ENCODE assay signal across 28 cellular contexts in the genomic region with DNA sequence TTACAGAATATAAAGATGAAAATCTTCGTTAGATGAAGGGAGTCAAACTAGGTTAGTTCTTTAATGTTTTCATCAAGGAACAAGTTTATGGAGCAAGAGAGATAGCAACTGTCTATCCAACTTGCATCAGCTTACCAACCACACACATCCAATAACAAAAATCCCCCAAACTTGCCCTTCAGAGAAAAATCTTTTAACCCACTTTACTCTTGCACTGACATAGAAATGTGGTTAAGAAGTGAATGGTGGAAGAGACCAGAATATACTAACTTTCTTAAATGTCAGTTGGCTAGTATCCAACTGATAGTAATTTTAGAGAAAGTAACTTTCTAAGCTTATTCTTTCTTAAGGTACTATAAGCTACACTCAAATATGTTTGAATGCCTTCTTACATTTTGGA. TPM values are rescaled to one million over a fixed set of nuclear protein-coding genes. Genes with fewer than 3 reads are reported as not detected.
A peak's percentile ranks its signal among the peaks of the same experiment; 100 is the strongest.
DNase-seq lines count a peak whose midpoint lies in the region; ATAC-seq, FAIRE-seq and TF ChIP-seq lines count a peak whose summit lies in the region.
"Had no signal": no experiment of that assay in that cellular context is flagged by ENCODE, and none has a peak within 500 bp of the region (broad histone marks: within the 10 kb centered on the region; RNA-seq: fewer than 3 reads in every experiment).

No MANE protein-coding gene starts in this region.

- no peak overlapping the region for H3K4me2 ChIP-seq in HepG2 (ENCODE audit: low read depth, low read length)

- no peaks in the 10 kb centered on the region for H3K9me3 Mint-ChIP-seq in CD4-positive, CD25-positive, alpha-beta regulatory T cell
- no peaks in the 10 kb centered on the region for H3K9me3 Mint-ChIP-seq in CD8-positive, alpha-beta T cell
- no peaks in the 10 kb centered on the region for H3K9me3 Mint-ChIP-seq in activated B cell treated with CpG ODN at 0.5 μM for 24 hours
- peaks cover 0 to 8% (median 0%) of the 10 kb centered on the region in 11 donors for H3K9me3 Mint-ChIP-seq in naive thymus-derived CD4-positive, alpha-beta T cell
- H3K9me3 Mint-ChIP-seq: HFFc6 had no signal

- H3K79me2 ChIP-seq in HepG2 (ENCODE audit: insufficient read depth, low read length) = peaks cover 25% of the 10 kb centered on the region

- H3K27me3 ChIP-seq in CD4-positive, CD25-positive, alpha-beta regulatory T cell (ENCODE audit: control insufficient read depth, insufficient read depth, low read length) = no peaks in the 10 kb centered on the region
- no peaks in the 10 kb centered on the region for H3K27me3 ChIP-seq in CD8-positive, alpha-beta T cell (ENCODE audit: insufficient read depth, low read length)
- H3K27me3 ChIP-seq in naive thymus-derived CD4-positive, alpha-beta T cell (ENCODE audit: control insufficient read depth in 2 of 2, insufficient read depth in 2 of 2, low read length in 2 of 2) = no peaks in the 10 kb centered on the region
- H3K27me3 ChIP-seq in HepG2 (ENCODE audit: control insufficient read depth in 1 of 2, insufficient read depth in 2 of 2, low read length in 2 of 2) = no peaks in the 10 kb centered on the region
- H3K27me3 ChIP-seq: gastrocnemius medialis had no signal

- in situ Hi-C loops in HepG2 (cut with HindIII; ENCODE audit: extremely low pct_ligation_motif_present, low pct_unique_long_range_greater_than_20kb) = no loop called here

- no peaks in the 10 kb centered on the region for H3K9me3 ChIP-seq in CD4-positive, CD25-positive, alpha-beta regulatory T cell (ENCODE audit: control insufficient read depth in 2 of 2, low read length in 2 of 2)
- H3K9me3 ChIP-seq in CD8-positive, alpha-beta T cell (ENCODE audit: low read length) = no peaks in the 10 kb centered on the region
- H3K9me3 ChIP-seq in naive thymus-derived CD4-positive, alpha-beta T cell (ENCODE audit: control insufficient read depth in 2 of 3, low read length in 3 of 3) = no peaks in the 10 kb centered on the region
- H3K9me3 ChIP-seq in HepG2 (ENCODE audit: low read length) = no peaks in the 10 kb centered on the region
- H3K9me3 ChIP-seq: gastrocnemius medialis, left lung, thoracic aorta had no signal

- no peak for FAIRE-seq in HepG2 (lab: Jason Lieb, UNC)
- FAIRE-seq: bronchial epithelial cell, HTR-8/SVneo, small intestine had no signal

- DNase-seq in CD4-positive, CD25-positive, alpha-beta regulatory T cell = no peak
- DNase-seq in CD8-positive, alpha-beta T cell = no peak
- no peak for DNase-seq in activated B cell treated with CpG ODN at 0.5 μM for 24 hours
- DNase-seq in naive thymus-derived CD4-positive, alpha-beta T cell = no peak
- no peak for DNase-seq in germinal center (ENCODE audit: low spot score)
- no peak for DNase-seq in HepG2 (ENCODE audit: low spot score)
- DNase-seq in ureter (ENCODE audit: low spot score) = no peak
- DNase-seq: amygdala; DMS153; esophagus squamous epithelium; gastrocnemius medialis; GM23248; HFFc6; left lung; naive thymus-derived CD8-positive, alpha-beta T cell; NCI-H146; NCI-H510A treated with DMSO at 0.1 percent for 48 hours; retina; SHP77; small intestine; stimulated activated CD4-positive, alpha-beta T cell treated with anti-CD3 and anti-CD28 coated beads, Interleukin-1b, Interleukin-23, amount 100 ng/mL, for 48 hours had no signal

- H3K4me1 Mint-ChIP-seq in CD4-positive, CD25-positive, alpha-beta regulatory T cell = peaks cover 11 to 29% (median 17%) of the 10 kb centered on the region in 4 donors
- H3K4me1 Mint-ChIP-seq in CD8-positive, alpha-beta T cell (ENCODE audit: low read depth) = peaks cover 41% of the 10 kb centered on the region
- H3K4me1 Mint-ChIP-seq in activated B cell treated with CpG ODN at 0.5 μM for 24 hours = peaks cover 41% of the 10 kb centered on the region
- H3K4me1 Mint-ChIP-seq in naive thymus-derived CD4-positive, alpha-beta T cell = peaks cover 8 to 36% (median 22%) of the 10 kb centered on the region in 7 donors

- TF ChIP-seq EP300 in HepG2 (IDR thresholded peaks at IDR 0.05; ENCODE audit: low read depth in 2 of 2, low read length in 2 of 2) (no peak), HepG2 (CRISPR knock-in tag; IDR thresholded peaks at IDR 0.05; ENCODE audit: borderline replicate concordance) (no peak)

- peak overlapping the region in 1 of 4 donors; percentile 47 for H3K4me3 Mint-ChIP-seq in CD4-positive, CD25-positive, alpha-beta regulatory T cell
- no peak overlapping the region for H3K4me3 Mint-ChIP-seq in CD8-positive, alpha-beta T cell
- no peak overlapping the region for H3K4me3 Mint-ChIP-seq in activated B cell treated with CpG ODN at 0.5 μM for 24 hours
- peak overlapping the region in 1 of 10 donors; percentile 0 for H3K4me3 Mint-ChIP-seq in naive thymus-derived CD4-positive, alpha-beta T cell
- H3K4me3 Mint-ChIP-seq: HFFc6, mesothelial cell of epicardium had no signal

- WGBS in HepG2 (ENCODE audit: low lambda C conversion rate) = 41% methylated on average over 1 of the region's 1 CpG

- CTCF ChIA-PET in CD8-positive, alpha-beta T cell (lab: Charles Lee) = interaction anchor here (0.7 to 1.1 kb wide), 2 partner anchors 9 to 61 kb away, joined by 3 read pairs; no protein-coding TSS in a partner anchor
- CTCF ChIA-PET in activated B cell treated with CpG ODN at 0.5 μM for 24 hours (lab: Charles Lee) (interaction anchor here (1.1 to 1.2 kb wide), 2 partner anchors 28 to 49 kb away, joined by 4 read pairs; no protein-coding TSS in a partner anchor), HepG2 (lab: Yijun Ruan, JAX; ENCODE audit: low intra/inter-chr PET ratio, low total read pairs) (no interaction called here)
- CTCF ChIA-PET in naive thymus-derived CD4-positive, alpha-beta T cell (lab: Charles Lee) = interaction anchor here (0.6 to 1.8 kb wide), 2 partner anchors 48 to 338 kb away, joined by 3 to 4 read pairs; partner anchors contain the start of genes OFD1 and TRAPPC2

- no peak overlapping the region for H3K4me3 ChIP-seq in CD4-positive, CD25-positive, alpha-beta regulatory T cell (ENCODE audit: low read depth, low read length)
- no peak overlapping the region for H3K4me3 ChIP-seq in CD8-positive, alpha-beta T cell (ENCODE audit: low read depth, low read length)
- no peak overlapping the region for H3K4me3 ChIP-seq in naive thymus-derived CD4-positive, alpha-beta T cell (ENCODE audit: low read length)
- no peak overlapping the region for H3K4me3 ChIP-seq in HepG2 (replicated peaks in 1 of 3; ENCODE audit: insufficient read depth in 1 of 3, low read depth in 2 of 3, low read length in 3 of 3)
- H3K4me3 ChIP-seq: coronary artery, esophagus squamous epithelium, gastrocnemius medialis, GM23248, left lung, thoracic aorta had no signal

- TF ChIP-seq POLR2A in HepG2 (IDR thresholded peaks at IDR 0.05; ENCODE audit: insufficient read depth in 1 of 2, low read depth in 2 of 2, low read length in 2 of 2) = no peak

- no peak for TF ChIP-seq CTCF in CD8-positive, alpha-beta T cell (IDR thresholded peaks at IDR 0.05)
- TF ChIP-seq CTCF in activated B cell treated with CpG ODN at 0.5 μM for 24 hours (IDR thresholded peaks at IDR 0.05) (no peak), HepG2 (CRISPR knock-in tag; IDR thresholded peaks at IDR 0.05) (no peak)

- H3K27me3 Mint-ChIP-seq in CD4-positive, CD25-positive, alpha-beta regulatory T cell = no peaks in the 10 kb centered on the region
- H3K27me3 Mint-ChIP-seq in CD8-positive, alpha-beta T cell (ENCODE audit: low read depth) = no peaks in the 10 kb centered on the region
- H3K27me3 Mint-ChIP-seq in activated B cell treated with CpG ODN at 0.5 μM for 24 hours = no peaks in the 10 kb centered on the region
- H3K27me3 Mint-ChIP-seq in naive thymus-derived CD4-positive, alpha-beta T cell = no peaks in the 10 kb centered on the region
- H3K27me3 Mint-ChIP-seq: naive thymus-derived CD8-positive, alpha-beta T cell had no signal

- POLR2A ChIA-PET in CD8-positive, alpha-beta T cell (lab: Charles Lee) = interaction anchor here (1.3 to 2.2 kb wide), 5 partner anchors 24 to 49 kb away, joined by 3 to 16 read pairs (median 8); partner anchors contain the start of genes OFD1 and TRAPPC2
- POLR2A ChIA-PET in activated B cell treated with CpG ODN at 0.5 μM for 24 hours (lab: Charles Lee) = interaction anchor here (0.6 to 6.2 kb wide), 6 partner anchors 9 to 56 kb away, joined by 3 to 55 read pairs (median 14); partner anchors contain the start of genes OFD1 and TRAPPC2
- POLR2A ChIA-PET in naive thymus-derived CD4-positive, alpha-beta T cell (lab: Charles Lee) = interaction anchor here (1.1 to 4.0 kb wide), 4 partner anchors 34 to 68 kb away, joined by 3 to 39 read pairs (median 6); partner anchors contain the start of genes OFD1, TCEANC and TRAPPC2
- POLR2A ChIA-PET in HepG2 (lab: Yijun Ruan, JAX) = no interaction called here

- intact Hi-C loops in CD8-positive, alpha-beta T cell (cut with DNase I, micrococcal nuclease) = no loop called here
- intact Hi-C loops in activated B cell treated with CpG ODN at 0.5 μM for 24 hours (cut with micrococcal nuclease) = loop anchor here (1.0 kb wide), 1 partner anchor 18 kb away; no protein-coding TSS in a partner anchor
- intact Hi-C loops in naive thymus-derived CD4-positive, alpha-beta T cell (cut with micrococcal nuclease) = no loop called here
- intact Hi-C loops in HepG2 (cut with micrococcal nuclease; ENCODE audit: unreplicated experiment) = no loop called here

- H3K36me3 Mint-ChIP-seq in CD4-positive, CD25-positive, alpha-beta regulatory T cell = no peaks in the 10 kb centered on the region
- H3K36me3 Mint-ChIP-seq in CD8-positive, alpha-beta T cell = peaks cover 10% of the 10 kb centered on the region
- peaks cover 4% of the 10 kb centered on the region for H3K36me3 Mint-ChIP-seq in activated B cell treated with CpG ODN at 0.5 μM for 24 hours (ENCODE audit: low read depth)
- H3K36me3 Mint-ChIP-seq in naive thymus-derived CD4-positive, alpha-beta T cell = peaks cover 0 to 4% (median 3%) of the 10 kb centered on the region in 5 donors
- H3K36me3 Mint-ChIP-seq: mesothelial cell of epicardium; naive thymus-derived CD8-positive, alpha-beta T cell had no signal

- no peak overlapping the region for H2AFZ ChIP-seq in HepG2 (ENCODE audit: low read length)
- H2AFZ ChIP-seq: GM23248 had no signal

- no peak overlapping the region for H3K27ac ChIP-seq in CD4-positive, CD25-positive, alpha-beta regulatory T cell (ENCODE audit: insufficient read depth, low read length, poor library complexity, severe bottlenecking)
- H3K27ac ChIP-seq in CD8-positive, alpha-beta T cell (ENCODE audit: low read depth, low read length) = no peak overlapping the region
- no peak overlapping the region for H3K27ac ChIP-seq in naive thymus-derived CD4-positive, alpha-beta T cell (ENCODE audit: low read depth, low read length)
- no peak overlapping the region for H3K27ac ChIP-seq in HepG2 (ENCODE audit: extremely low read length, insufficient read depth, low read length)
- H3K27ac ChIP-seq: coronary artery, esophagus squamous epithelium, GM23248, KMS-11, left lung, thoracic aorta had no signal

- 0 out of 2 replicates have a peak, but pooled peaks cover under 1% of the 10 kb centered on the region for H4K20me1 ChIP-seq in HepG2 (ENCODE audit: insufficient read depth, low read length)

- TF ChIP-seq RAD21 in HepG2 (CRISPR knock-in tag; IDR thresholded peaks at IDR 0.05) = no peak

- ATAC-seq in CD4-positive, CD25-positive, alpha-beta regulatory T cell (ENCODE audit: low read depth in 2 of 2) = no peak
- no peak for ATAC-seq in CD8-positive, alpha-beta T cell
- ATAC-seq in activated B cell treated with CpG ODN at 0.5 μM for 24 hours (ENCODE audit: low read depth) (no peak), HepG2 (no peak)
- ATAC-seq in naive thymus-derived CD4-positive, alpha-beta T cell = no peak
- ATAC-seq: activated CD4-positive, CD25-positive, alpha-beta regulatory T cell treated with anti-CD3 and anti-CD28 coated beads, Interleukin-2, amount 50 U/mL, for 24 hours; gastrocnemius medialis; left lung; naive thymus-derived CD8-positive, alpha-beta T cell had no signal

- peaks cover 22% of the 10 kb centered on the region for H3K4me1 ChIP-seq in CD4-positive, CD25-positive, alpha-beta regulatory T cell (ENCODE audit: control insufficient read depth, insufficient read depth, low read length, poor library complexity, severe bottlenecking)
- H3K4me1 ChIP-seq in CD8-positive, alpha-beta T cell (ENCODE audit: insufficient read depth, low read length) = peaks cover 12% of the 10 kb centered on the region
- H3K4me1 ChIP-seq in naive thymus-derived CD4-positive, alpha-beta T cell (ENCODE audit: control insufficient read depth in 2 of 2, insufficient read depth in 2 of 2, low read length in 2 of 2) = peaks cover 7 to 8% of the 10 kb centered on the region in 2 donors
- peaks cover 19% of the 10 kb centered on the region for H3K4me1 ChIP-seq in HepG2 (ENCODE audit: insufficient read depth, low read length)

- peak overlapping the region in 2 of 3 donors; percentile 11 to 93 for H3K27ac Mint-ChIP-seq in CD4-positive, CD25-positive, alpha-beta regulatory T cell
- H3K27ac Mint-ChIP-seq in CD8-positive, alpha-beta T cell = peak overlapping the region; percentile 23
- peak overlapping the region; percentile 89 for H3K27ac Mint-ChIP-seq in activated B cell treated with CpG ODN at 0.5 μM for 24 hours
- H3K27ac Mint-ChIP-seq in naive thymus-derived CD4-positive, alpha-beta T cell = peak overlapping the region in 6 of 9 donors; percentile 18 to 97 (median 80)
- H3K27ac Mint-ChIP-seq: HFFc6, mesothelial cell of epicardium had no signal

- no TSS peak for BruUV-seq in HepG2 (replicated peaks; lab: Mats Ljungman, UMichigan)

- H3K36me3 ChIP-seq in CD4-positive, CD25-positive, alpha-beta regulatory T cell (ENCODE audit: control insufficient read depth, insufficient read depth, low read length) = no peaks in the 10 kb centered on the region
- no peaks in the 10 kb centered on the region for H3K36me3 ChIP-seq in CD8-positive, alpha-beta T cell (ENCODE audit: insufficient read depth, low read length)
- H3K36me3 ChIP-seq in naive thymus-derived CD4-positive, alpha-beta T cell (ENCODE audit: control insufficient read depth in 2 of 3, insufficient read depth in 3 of 3, low read length in 3 of 3) = no peaks in the 10 kb centered on the region
- H3K36me3 ChIP-seq in HepG2 (replicated peaks in 1 of 2; ENCODE audit: control insufficient read depth in 1 of 2, insufficient read depth in 2 of 2, low read length in 2 of 2) = no peaks in the 10 kb centered on the region
- H3K36me3 ChIP-seq: esophagus squamous epithelium, gastrocnemius medialis, left lung, thoracic aorta had no signal

- no peak overlapping the region for H3K9ac ChIP-seq in HepG2 (ENCODE audit: insufficient read depth, low read depth, low read length)
- H3K9ac ChIP-seq: GM23248, KMS-11 had no signal

RNA-seq across cellular contexts. Expression of gene RAB9A, which starts 1.7 kb away (rescaled TPM):
- 22.8 TPM for total RNA-seq in CD4-positive, CD25-positive, alpha-beta regulatory T cell
- polyA plus RNA-seq in CD4-positive, CD25-positive, alpha-beta regulatory T cell = 10 to 100 TPM; 23.1 to 33.4 (median 26.7) TPM
- 10 to 100 TPM; 19.4 to 21.5 TPM for total RNA-seq in CD8-positive, alpha-beta T cell
- 26.1 and 27.7 TPM in 2 replicates for total RNA-seq in activated B cell treated with CpG ODN at 0.5 μM for 24 hours
- 10 to 100 TPM; 10.1 to 22.8 (median 18.3) TPM for total RNA-seq in naive thymus-derived CD4-positive, alpha-beta T cell
- polyA plus RNA-seq in naive thymus-derived CD4-positive, alpha-beta T cell = 10 to 100 TPM; 17.7 to 19.7 TPM
- 23.1 and 31.2 TPM in 2 replicates for total RNA-seq in HepG2 (2016; rRNA removed; fragmentation: Illumina TruSeq; extraction: Trizol)
- total RNA-seq in HepG2 (2016; cell fraction: cytosol; rRNA removed; fragmentation: Illumina TruSeq; extraction: Trizol; ENCODE audit: low read depth) = 5.2 and 5.7 TPM in 2 replicates
- total RNA-seq in HepG2 (2016; cell fraction: insoluble cytoplasmic fraction; rRNA removed; fragmentation: Illumina TruSeq; extraction: Trizol) = 23.1 and 33.7 TPM in 2 replicates
- 9.9 and 14.7 TPM in 2 replicates for total RNA-seq in HepG2 (2016; cell fraction: membrane; rRNA removed; fragmentation: Illumina TruSeq; extraction: Trizol)
- total RNA-seq in HepG2 (2016; cell fraction: nucleus; rRNA removed; fragmentation: Illumina TruSeq; extraction: Trizol) = 8.6 and 10.6 TPM in 2 replicates
- 8.6 and 10.5 TPM in 2 replicates for polyA plus RNA-seq in HepG2 (2011; rRNA removed)
- 6.1 and 10.2 TPM in 2 replicates for polyA plus RNA-seq in HepG2 (2011; cell fraction: cytosol; rRNA removed)
- 2.2 and 2.9 TPM in 2 replicates for polyA plus RNA-seq in HepG2 (2011; cell fraction: nucleus; rRNA removed)
- 12.1 and 12.3 TPM in 2 replicates for polyA plus RNA-seq in HepG2 (2012)
- polyA plus RNA-seq in HepG2 (2016; cell fraction: cytosol; fragmentation: Illumina TruSeq; extraction: Trizol; ENCODE audit: low read depth) = 5.3 and 6.9 TPM in 2 replicates
- polyA plus RNA-seq in HepG2 (2016; cell fraction: insoluble cytoplasmic fraction; fragmentation: Illumina TruSeq; extraction: Trizol; ENCODE audit: low read depth) = 31.8 and 35.2 TPM in 2 replicates
- polyA plus RNA-seq in HepG2 (2016; cell fraction: membrane; fragmentation: Illumina TruSeq; extraction: Trizol; ENCODE audit: low read depth) = 9.8 and 10.7 TPM in 2 replicates
- 15.4 and 15.8 TPM in 2 replicates for polyA plus RNA-seq in HepG2 (2016; cell fraction: nucleus; fragmentation: Illumina TruSeq; extraction: Trizol; ENCODE audit: insufficient read depth, low read depth)
- 2.7 and 14.6 TPM in 2 replicates for polyA minus RNA-seq in HepG2 (2011; rRNA and poly(A)+ RNA removed; ENCODE audit: low replicate concordance)
- 6.7 and 10.1 TPM in 2 replicates for polyA minus RNA-seq in HepG2 (2011; cell fraction: cytosol; rRNA and poly(A)+ RNA removed)
- polyA minus RNA-seq in HepG2 (2011; cell fraction: nucleus; rRNA and poly(A)+ RNA removed) = 3.1 and 4.6 TPM in 2 replicates
- total RNA-seq in ureter = 25.1 TPM

RNA-seq across cellular contexts. Expression of gene TCEANC, which starts 34.3 kb away (rescaled TPM):
- total RNA-seq in CD4-positive, CD25-positive, alpha-beta regulatory T cell = 7.0 TPM
- polyA plus RNA-seq in CD4-positive, CD25-positive, alpha-beta regulatory T cell = 10 to 100 TPM in 2 of 4 donors, 1 to 10 TPM in 2; 7.1 to 13.3 (median 9.7) TPM
- 1 to 10 TPM; 8.2 to 9.5 TPM for total RNA-seq in CD8-positive, alpha-beta T cell
- total RNA-seq in activated B cell treated with CpG ODN at 0.5 μM for 24 hours (5.1 and 5.9 TPM in 2 replicates), HepG2 (2016; rRNA removed; fragmentation: Illumina TruSeq; extraction: Trizol) (0.97 and 1.5 TPM in 2 replicates), ureter (3.4 TPM)
- total RNA-seq in naive thymus-derived CD4-positive, alpha-beta T cell = 10 to 100 TPM in 3 of 5 experiments, 1 to 10 TPM in 2; 5.0 to 17.5 (median 11.4) TPM
- polyA plus RNA-seq in naive thymus-derived CD4-positive, alpha-beta T cell = 10 to 100 TPM in 1 of 2 donors, 1 to 10 TPM in 1; 9.0 to 12.4 TPM
- 1.1 and 1.8 TPM in 2 replicates for total RNA-seq in HepG2 (2016; cell fraction: cytosol; rRNA removed; fragmentation: Illumina TruSeq; extraction: Trizol; ENCODE audit: low read depth)
- total RNA-seq in HepG2 (2016; cell fraction: insoluble cytoplasmic fraction; rRNA removed; fragmentation: Illumina TruSeq; extraction: Trizol) = 1.3 TPM in 2 replicates
- 1.4 and 1.6 TPM in 2 replicates for total RNA-seq in HepG2 (2016; cell fraction: membrane; rRNA removed; fragmentation: Illumina TruSeq; extraction: Trizol)
- 0.81 and 1.1 TPM in 2 replicates for total RNA-seq in HepG2 (2016; cell fraction: nucleus; rRNA removed; fragmentation: Illumina TruSeq; extraction: Trizol)
- polyA plus RNA-seq in HepG2 (2011; rRNA removed) = 0.51 and 0.61 TPM in 2 replicates
- 0.17 and 0.24 TPM in 2 replicates for polyA plus RNA-seq in HepG2 (2011; cell fraction: cytosol; rRNA removed)
- polyA plus RNA-seq in HepG2 (2011; cell fraction: nucleus; rRNA removed) = 0.48 and 0.66 TPM in 2 replicates
- polyA plus RNA-seq in HepG2 (2012) = 0.45 and 0.56 TPM in 2 replicates
- polyA plus RNA-seq in HepG2 (2016; cell fraction: cytosol; fragmentation: Illumina TruSeq; extraction: Trizol; ENCODE audit: low read depth) = 0.11 and 0.14 TPM in 2 replicates
- 0.73 and 0.97 TPM in 2 replicates for polyA plus RNA-seq in HepG2 (2016; cell fraction: insoluble cytoplasmic fraction; fragmentation: Illumina TruSeq; extraction: Trizol; ENCODE audit: low read depth)
- polyA plus RNA-seq in HepG2 (2016; cell fraction: membrane; fragmentation: Illumina TruSeq; extraction: Trizol; ENCODE audit: low read depth) = 0.19 and 0.39 TPM in 2 replicates
- 0.93 and 2.3 TPM in 2 replicates for polyA plus RNA-seq in HepG2 (2016; cell fraction: nucleus; fragmentation: Illumina TruSeq; extraction: Trizol; ENCODE audit: insufficient read depth, low read depth)
- 2.2 TPM in 1 of 2 replicates, not detected in the other for polyA minus RNA-seq in HepG2 (2011; rRNA and poly(A)+ RNA removed; ENCODE audit: low replicate concordance)
- 0.26 and 0.49 TPM in 2 replicates for polyA minus RNA-seq in HepG2 (2011; cell fraction: cytosol; rRNA and poly(A)+ RNA removed)
- 0.77 and 2.2 TPM in 2 replicates for polyA minus RNA-seq in HepG2 (2011; cell fraction: nucleus; rRNA and poly(A)+ RNA removed)

RNA-seq across cellular contexts. Expression of gene TRAPPC2, which starts 47.2 kb away (rescaled TPM):
- total RNA-seq in CD4-positive, CD25-positive, alpha-beta regulatory T cell = 31.3 TPM
- polyA plus RNA-seq in CD4-positive, CD25-positive, alpha-beta regulatory T cell = 10 to 100 TPM; 36.8 to 46.9 (median 41.1) TPM
- 10 to 100 TPM; 20.5 to 24.6 TPM for total RNA-seq in CD8-positive, alpha-beta T cell
- 24.7 and 26.7 TPM in 2 replicates for total RNA-seq in activated B cell treated with CpG ODN at 0.5 μM for 24 hours
- 10 to 100 TPM; 20.7 to 31.1 (median 23.5) TPM for total RNA-seq in naive thymus-derived CD4-positive, alpha-beta T cell
- 10 to 100 TPM; 17.8 to 33.5 TPM for polyA plus RNA-seq in naive thymus-derived CD4-positive, alpha-beta T cell
- total RNA-seq in HepG2 (2016; rRNA removed; fragmentation: Illumina TruSeq; extraction: Trizol) = 8.1 and 9.2 TPM in 2 replicates
- 1.5 and 1.8 TPM in 2 replicates for total RNA-seq in HepG2 (2016; cell fraction: cytosol; rRNA removed; fragmentation: Illumina TruSeq; extraction: Trizol; ENCODE audit: low read depth)
- 7.7 and 7.8 TPM in 2 replicates for total RNA-seq in HepG2 (2016; cell fraction: insoluble cytoplasmic fraction; rRNA removed; fragmentation: Illumina TruSeq; extraction: Trizol)
- 2.9 and 4.7 TPM in 2 replicates for total RNA-seq in HepG2 (2016; cell fraction: membrane; rRNA removed; fragmentation: Illumina TruSeq; extraction: Trizol)
- 11.3 and 11.9 TPM in 2 replicates for total RNA-seq in HepG2 (2016; cell fraction: nucleus; rRNA removed; fragmentation: Illumina TruSeq; extraction: Trizol)
- 4.4 and 4.7 TPM in 2 replicates for polyA plus RNA-seq in HepG2 (2011; rRNA removed)
- 2.1 and 3.2 TPM in 2 replicates for polyA plus RNA-seq in HepG2 (2011; cell fraction: cytosol; rRNA removed)
- 4.7 and 5.3 TPM in 2 replicates for polyA plus RNA-seq in HepG2 (2011; cell fraction: nucleus; rRNA removed)
- 6.0 TPM in 2 replicates for polyA plus RNA-seq in HepG2 (2012)
- polyA plus RNA-seq in HepG2 (2016; cell fraction: cytosol; fragmentation: Illumina TruSeq; extraction: Trizol; ENCODE audit: low read depth) = 1.3 and 1.4 TPM in 2 replicates
- 5.5 and 5.8 TPM in 2 replicates for polyA plus RNA-seq in HepG2 (2016; cell fraction: insoluble cytoplasmic fraction; fragmentation: Illumina TruSeq; extraction: Trizol; ENCODE audit: low read depth)
- polyA plus RNA-seq in HepG2 (2016; cell fraction: membrane; fragmentation: Illumina TruSeq; extraction: Trizol; ENCODE audit: low read depth) = 1.9 and 2.4 TPM in 2 replicates
- 16.5 and 18.5 TPM in 2 replicates for polyA plus RNA-seq in HepG2 (2016; cell fraction: nucleus; fragmentation: Illumina TruSeq; extraction: Trizol; ENCODE audit: insufficient read depth, low read depth)
- 4.0 and 14.9 TPM in 2 replicates for polyA minus RNA-seq in HepG2 (2011; rRNA and poly(A)+ RNA removed; ENCODE audit: low replicate concordance)
- polyA minus RNA-seq in HepG2 (2011; cell fraction: cytosol; rRNA and poly(A)+ RNA removed) = 2.5 and 3.7 TPM in 2 replicates
- 8.9 and 10.9 TPM in 2 replicates for polyA minus RNA-seq in HepG2 (2011; cell fraction: nucleus; rRNA and poly(A)+ RNA removed)
- total RNA-seq in ureter = 17.4 TPM

RNA-seq across cellular contexts. Expression of gene OFD1, which starts 47.3 kb away (rescaled TPM):
- total RNA-seq in CD4-positive, CD25-positive, alpha-beta regulatory T cell = 79.9 TPM
- 10 to 100 TPM; 26.9 to 36.3 (median 32.0) TPM for polyA plus RNA-seq in CD4-positive, CD25-positive, alpha-beta regulatory T cell
- 10 to 100 TPM; 49.2 to 56.7 TPM for total RNA-seq in CD8-positive, alpha-beta T cell
- total RNA-seq in activated B cell treated with CpG ODN at 0.5 μM for 24 hours (57.3 and 61.4 TPM in 2 replicates), HepG2 (2016; rRNA removed; fragmentation: Illumina TruSeq; extraction: Trizol) (14.3 and 16.4 TPM in 2 replicates), ureter (40.7 TPM)
- 100 to 1,000 TPM in 2 of 5 experiments, 10 to 100 TPM in 3; 30.4 to 142 (median 72.5) TPM for total RNA-seq in naive thymus-derived CD4-positive, alpha-beta T cell
- 10 to 100 TPM; 30.4 to 32.7 TPM for polyA plus RNA-seq in naive thymus-derived CD4-positive, alpha-beta T cell
- total RNA-seq in HepG2 (2016; cell fraction: cytosol; rRNA removed; fragmentation: Illumina TruSeq; extraction: Trizol; ENCODE audit: low read depth) = 3.7 and 4.8 TPM in 2 replicates
- 16.9 and 17.9 TPM in 2 replicates for total RNA-seq in HepG2 (2016; cell fraction: insoluble cytoplasmic fraction; rRNA removed; fragmentation: Illumina TruSeq; extraction: Trizol)
- 4.7 and 4.8 TPM in 2 replicates for total RNA-seq in HepG2 (2016; cell fraction: membrane; rRNA removed; fragmentation: Illumina TruSeq; extraction: Trizol)
- total RNA-seq in HepG2 (2016; cell fraction: nucleus; rRNA removed; fragmentation: Illumina TruSeq; extraction: Trizol) = 30.3 and 30.7 TPM in 2 replicates
- 14.7 and 14.9 TPM in 2 replicates for polyA plus RNA-seq in HepG2 (2011; rRNA removed)
- 3.6 and 4.3 TPM in 2 replicates for polyA plus RNA-seq in HepG2 (2011; cell fraction: cytosol; rRNA removed)
- 61.7 and 68.4 TPM in 2 replicates for polyA plus RNA-seq in HepG2 (2011; cell fraction: nucleus; rRNA removed)
- 15.5 and 18.0 TPM in 2 replicates for polyA plus RNA-seq in HepG2 (2012)
- 1.0 and 1.3 TPM in 2 replicates for polyA plus RNA-seq in HepG2 (2016; cell fraction: cytosol; fragmentation: Illumina TruSeq; extraction: Trizol; ENCODE audit: low read depth)
- polyA plus RNA-seq in HepG2 (2016; cell fraction: insoluble cytoplasmic fraction; fragmentation: Illumina TruSeq; extraction: Trizol; ENCODE audit: low read depth) = 13.0 and 14.7 TPM in 2 replicates
- 1.7 and 2.0 TPM in 2 replicates for polyA plus RNA-seq in HepG2 (2016; cell fraction: membrane; fragmentation: Illumina TruSeq; extraction: Trizol; ENCODE audit: low read depth)
- 40.0 and 45.3 TPM in 2 replicates for polyA plus RNA-seq in HepG2 (2016; cell fraction: nucleus; fragmentation: Illumina TruSeq; extraction: Trizol; ENCODE audit: insufficient read depth, low read depth)
- 17.1 and 18.1 TPM in 2 replicates for polyA minus RNA-seq in HepG2 (2011; rRNA and poly(A)+ RNA removed; ENCODE audit: low replicate concordance)
- 3.7 and 5.8 TPM in 2 replicates for polyA minus RNA-seq in HepG2 (2011; cell fraction: cytosol; rRNA and poly(A)+ RNA removed)
- 43.0 and 46.1 TPM in 2 replicates for polyA minus RNA-seq in HepG2 (2011; cell fraction: nucleus; rRNA and poly(A)+ RNA removed)

Comparison
In these comparisons a context has a peak if more than half of its experiments do, and no peak if none do; other contexts are left out.
1. H3K27ac Mint-ChIP-seq: peak in every context shown above with its lines; median percentile 89 in activated B cell treated with CpG ODN at 0.5 μM for 24 hours; 80 in naive thymus-derived CD4-positive, alpha-beta T cell; 52 in CD4-positive, CD25-positive, alpha-beta regulatory T cell; 23 in CD8-positive, alpha-beta T cell.